ENCODE assay signal across 12 cellular contexts in genomic region chr9:111102793-111103474, GRCh38.
"Had no signal": no experiment of that assay in that cellular context is flagged by ENCODE, and none has a peak within 500 bp of the region (broad histone marks: within the 10 kb centered on the region; RNA-seq: fewer than 3 reads in every experiment).

No MANE protein-coding gene starts in this region.

- ATAC-seq: natural killer cell, right lobe of liver had no signal

- H3K36me3 ChIP-seq: esophagus squamous epithelium, right lobe of liver had no signal

- H3K27me3 ChIP-seq: esophagus squamous epithelium, right lobe of liver had no signal

- H3K4me1 ChIP-seq: esophagus squamous epithelium, right lobe of liver had no signal

- H3K4me3 ChIP-seq: esophagus squamous epithelium, right lobe of liver had no signal

- H3K9me3 ChIP-seq: esophagus squamous epithelium, right lobe of liver had no signal

- H3K27ac ChIP-seq: right lobe of liver had no signal

- DNase-seq: activated B cell treated with CpG ODN at 0.5 μM for 24 hours; activated CD4-positive, alpha-beta T cell treated with anti-CD3 and anti-CD28 coated beads, Interleukin-2, amount 10 ng/mL, durations not matched to agents 24 days and 14 days; activated naive CD4-positive, alpha-beta T cell treated with anti-CD3 and anti-CD28 coated beads, Interleukin-2, amount 10 ng/mL, durations not matched to agents 7 days and 5 days; activated T-cell treated with anti-CD3 and anti-CD28 coated beads for 4 hours; amniotic stem cell; esophagus squamous epithelium; left cardiac atrium; natural killer cell; posterior cingulate gyrus; right lobe of liver; stimulated activated CD4-positive, alpha-beta T cell treated with anti-CD3 and anti-CD28 coated beads, Interleukin-4, amount 100 ng/mL, for 1 hour; T-helper 2 cell had no signal
